ENCODE assay signal across 13 cellular contexts in the genomic region with DNA sequence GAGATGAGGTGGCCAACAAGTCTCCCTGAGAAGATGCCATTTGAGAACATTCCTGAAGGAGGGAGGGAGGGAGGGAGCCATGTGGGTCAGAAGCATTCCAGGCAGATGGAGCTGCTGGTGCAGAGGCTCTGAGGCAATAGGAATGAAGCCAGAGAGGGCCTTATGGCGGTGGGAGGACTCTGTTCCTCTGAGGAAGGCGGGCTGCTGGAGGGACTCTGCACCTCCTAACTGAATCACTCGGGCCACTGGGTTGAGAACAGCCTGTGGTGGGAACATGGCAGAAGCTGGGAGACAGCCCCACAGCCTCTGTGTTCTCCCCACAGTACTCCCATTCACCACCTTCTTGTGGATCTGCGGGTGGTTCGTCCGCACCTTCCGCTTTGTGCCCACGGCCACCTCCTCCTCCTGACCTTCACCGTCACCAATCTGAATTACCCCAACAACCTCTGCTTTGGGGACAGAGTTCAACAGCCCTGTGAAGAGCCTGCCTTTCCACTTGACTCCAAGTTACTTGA. TPM values are rescaled to one million over a fixed set of nuclear protein-coding genes. Genes with fewer than 3 reads are reported as not detected.
A peak's percentile ranks its signal among the peaks of the same experiment; 100 is the strongest.
DNase-seq lines count a peak whose midpoint lies in the region; ATAC-seq and TF ChIP-seq lines count a peak whose summit lies in the region.
"Had no signal": no experiment of that assay in that cellular context is flagged by ENCODE, and none has a peak within 500 bp of the region (broad histone marks: within the 10 kb centered on the region; RNA-seq: fewer than 3 reads in every experiment).

No MANE protein-coding gene starts in this region.

- H3K27me3 ChIP-seq in hepatocyte, result no peaks in the 10 kb centered on the region
- H3K27me3 ChIP-seq: ovary had no signal

- no peaks in the 10 kb centered on the region for H3K36me3 ChIP-seq in hepatocyte (replicated peaks; ENCODE audit: insufficient read depth, low read depth)
- H3K36me3 ChIP-seq: ovary had no signal

- H3K4me2 ChIP-seq in hepatocyte, result no peak overlapping the region

- no peak for TF ChIP-seq CTCF in hepatocyte (IDR thresholded peaks at IDR 0.05; ENCODE audit: poor library complexity)

- ATAC-seq in sciatic nerve, result no peak
- ATAC-seq: left ventricle myocardium superior; stimulated activated memory B cell treated with anti-CD40 and anti-IgM and Interleukin-4, amounts not matched to agents 10 μg/mL and 1 μg/mL and 100 μg/mL, for 72 hours had no signal

- peaks cover 12% of the 10 kb centered on the region for H3K4me1 ChIP-seq in hepatocyte (ENCODE audit: insufficient read depth)

- intact Hi-C loops in sciatic nerve (cut with DNase I), result no loop called here

- 81% methylated on average over 9 of the region's 9 CpGs for WGBS in hepatocyte (ENCODE audit: low lambda C conversion rate, missing lambda C conversion rate)

- peaks cover 5% of the 10 kb centered on the region for H3K9me3 ChIP-seq in hepatocyte (ENCODE audit: low read depth)
- H3K9me3 ChIP-seq: ovary had no signal

- no peak overlapping the region for H2AFZ ChIP-seq in hepatocyte

- DNase-seq in EL (peak; percentile 63), amniotic epithelial cell (ENCODE audit: low read depth) (peak; percentile 79), hepatocyte (ENCODE audit: low spot score) (peak; percentile 46), sciatic nerve (ENCODE audit: low spot score) (peak; percentile 34), Kasumi-1 (lab: John Stamatoyannopoulos, UW) (no peak), NCI-H2081 treated with DMSO at 0.1 percent for 48 hours (lab: John Stamatoyannopoulos, UW) (no peak), NOMO-1 treated with DMSO at 0.1 percent for 48 hours (lab: John Stamatoyannopoulos, UW; ENCODE audit: unreplicated experiment) (no peak), DMS79 (lab: John Stamatoyannopoulos, UW) (no peak)
- DNase-seq: activated CD4-positive, alpha-beta T cell treated with anti-CD3 and anti-CD28 coated beads for 4 hours; cortex of kidney; left ventricle myocardium superior; ovary had no signal

- H3K79me2 ChIP-seq in hepatocyte, result peaks cover 5% of the 10 kb centered on the region

- H4K20me1 ChIP-seq in hepatocyte (ENCODE audit: insufficient read depth, poor library complexity, severe bottlenecking), result no peaks in the 10 kb centered on the region

- H3K9me2 ChIP-seq in hepatocyte (replicated peaks; ENCODE audit: insufficient read depth), result no peaks in the 10 kb centered on the region

- no peak overlapping the region for H3K4me3 ChIP-seq in hepatocyte
- H3K4me3 ChIP-seq: ovary had no signal

- peak overlapping the region; percentile 39 for H3K27ac ChIP-seq in hepatocyte
- H3K27ac ChIP-seq: ovary had no signal

RNA-seq across cellular contexts. Expression of a gene that starts 2.4 kb away (rescaled TPM):
- total RNA-seq in hepatocyte, result 28.7 and 29.8 TPM in 2 replicates
- polyA plus RNA-seq in hepatocyte, result 43.1 and 50.3 TPM in 2 replicates
- 3.2 TPM for total RNA-seq in sciatic nerve
- total RNA-seq: left ventricle myocardium superior had no signal

RNA-seq across cellular contexts. Expression of a gene that starts 18.0 kb away (rescaled TPM):
- total RNA-seq in hepatocyte, result 32.3 and 43.9 TPM in 2 replicates
- 30.5 and 47.4 TPM in 2 replicates for polyA plus RNA-seq in hepatocyte
- total RNA-seq in sciatic nerve, result not detected
- total RNA-seq: left ventricle myocardium superior had no signal
- polyA plus RNA-seq: ovary had no signal

RNA-seq across cellular contexts. Expression of a gene that starts 33.4 kb away (rescaled TPM):
- total RNA-seq in hepatocyte, result 1.2 and 1.8 TPM in 2 replicates
- polyA plus RNA-seq in hepatocyte, result 0.33 and 1.8 TPM in 2 replicates
- total RNA-seq in sciatic nerve, result 58.0 TPM

Comparison
In these comparisons a context has a peak if more than half of its experiments do, and no peak if none do; other contexts are left out.
1. DNase-seq: peak in EL (single experiment), amniotic epithelial cell (single experiment), hepatocyte (single experiment) and sciatic nerve (single experiment); none in Kasumi-1 (0 of 2), NCI-H2081 treated with DMSO at 0.1 percent for 48 hours (single experiment), NOMO-1 treated with DMSO at 0.1 percent for 48 hours (single experiment) and DMS79 (single experiment).
2. RNA of a gene that starts 18.0 kb away (total RNA-seq): 32.3 to 43.9 TPM in hepatocyte; not detected in sciatic nerve (single experiment); every median in the first group is over 10 times any median in the second.
3. RNA of a gene that starts 33.4 kb away (total RNA-seq): 58.0 TPM in sciatic nerve (single experiment); 1.2 to 1.8 TPM in hepatocyte; every median in the first group is over 10 times any median in the second.